16 cellular contexts compared by ENCODE assay signal in the genomic region with DNA sequence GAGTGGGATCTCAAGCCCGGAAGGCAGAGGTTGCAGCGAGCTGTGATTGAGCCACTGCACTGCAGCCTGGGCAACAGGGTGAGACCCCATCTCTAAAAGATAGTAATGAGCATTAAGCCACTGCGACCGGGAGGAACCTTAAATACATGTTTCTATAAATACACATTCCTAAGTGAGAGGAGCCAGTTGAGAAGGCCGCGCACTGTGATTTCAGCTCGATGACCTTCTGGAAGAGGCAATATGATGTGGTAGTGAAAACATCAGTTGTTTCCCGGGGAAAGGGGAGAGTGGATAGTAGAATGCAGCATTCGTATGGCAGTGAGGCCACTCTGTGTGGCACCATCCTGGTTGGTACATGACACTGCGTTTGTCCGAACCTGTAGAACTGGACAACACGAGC. TPM values are rescaled to one million over a fixed set of nuclear protein-coding genes. Genes with fewer than 3 reads are reported as not detected.
DNase-seq lines count a peak whose midpoint lies in the region; ATAC-seq lines count a peak whose summit lies in the region.
"Had no signal": no experiment of that assay in that cellular context is flagged by ENCODE, and none has a peak within 500 bp of the region (broad histone marks: within the 10 kb centered on the region; RNA-seq: fewer than 3 reads in every experiment).

No MANE protein-coding gene starts in this region.

- H3K4ac ChIP-seq in neuronal stem cell (ENCODE audit: low read length) = no peak overlapping the region

- no peak overlapping the region for H3K14ac ChIP-seq in neuronal stem cell (ENCODE audit: low read length)

- H3K4me1 ChIP-seq in HUES48 (ENCODE audit: control insufficient read depth, insufficient read depth, low read length) (peaks cover 19% of the 10 kb centered on the region), stomach smooth muscle (ENCODE audit: control insufficient read depth, insufficient read depth, low read length) (peaks cover 14% of the 10 kb centered on the region), neuronal stem cell (ENCODE audit: control insufficient read depth in 2 of 2, insufficient read depth in 1 of 2, low read depth in 1 of 2, low read length in 2 of 2) (peaks cover 7 to 10% of the 10 kb centered on the region in 2 donors)

- DNase-seq in caudate nucleus (lab: John Stamatoyannopoulos, UW) (no peak), left kidney (ENCODE audit: low read depth, low spot score) (peak; percentile 18), neuronal stem cell (ENCODE audit: low spot score) (no peak), NCI-H1048 (lab: John Stamatoyannopoulos, UW) (no peak), H4 (ENCODE audit: low spot score) (no peak)
- DNase-seq: activated CD4-positive, alpha-beta T cell treated with anti-CD3 and anti-CD28 coated beads for 4 hours; activated naive CD4-positive, alpha-beta T cell treated with anti-CD3 and anti-CD28 coated beads, Interleukin-2, amount 50 U/mL, for 16 hours; AML-193; DMS 273 treated with DMSO at 0.1 percent for 48 hours; MG63; naive B cell; NCI-H2081 treated with DMSO at 0.1 percent for 48 hours had no signal

- H2AFZ ChIP-seq in neuronal stem cell (ENCODE audit: low read length) = no peak overlapping the region

- no peak overlapping the region for H2BK12ac ChIP-seq in neuronal stem cell (ENCODE audit: low read length)

- H3K9ac ChIP-seq in HUES48 (ENCODE audit: low read depth, low read length) (peak overlapping the region; percentile 24; the same call in 1 of the 2 replicates), stomach smooth muscle (ENCODE audit: low read length in 2 of 2) (no peak overlapping the region), neuronal stem cell (ENCODE audit: low read depth, low read length, poor library complexity) (no peak overlapping the region)

- H3K9me3 ChIP-seq in HUES48 (ENCODE audit: control insufficient read depth, insufficient read depth, low read length) = no peaks in the 10 kb centered on the region
- no peaks in the 10 kb centered on the region for H3K9me3 ChIP-seq in stomach smooth muscle (ENCODE audit: control insufficient read depth in 2 of 2, low read length in 2 of 2)
- no peaks in the 10 kb centered on the region for H3K9me3 ChIP-seq in neuronal stem cell (replicated peaks in 1 of 2; ENCODE audit: control insufficient read depth in 2 of 2, insufficient read depth in 1 of 2, low read depth in 1 of 2, low read length in 2 of 2)
- H3K9me3 ChIP-seq: MG63 had no signal

- no peak overlapping the region for H2AK5ac ChIP-seq in neuronal stem cell (ENCODE audit: low read depth, low read length)

- no peak overlapping the region for H2BK5ac ChIP-seq in neuronal stem cell (ENCODE audit: low read length)

- no peak overlapping the region for H3K23ac ChIP-seq in neuronal stem cell (ENCODE audit: low read depth, low read length, poor library complexity)

- no peak overlapping the region for H3K4me2 ChIP-seq in neuronal stem cell (ENCODE audit: insufficient read depth, low read length, poor library complexity, severe bottlenecking)

- ATAC-seq in GM21515 (IDR thresholded peaks at IDR 0.05; ENCODE audit: unreplicated experiment) = no peak

- H3K36me3 ChIP-seq in HUES48 (ENCODE audit: control insufficient read depth, insufficient read depth, low read length) = peaks cover 7% of the 10 kb centered on the region; the same call in 1 of the 2 replicates
- H3K36me3 ChIP-seq in stomach smooth muscle (ENCODE audit: control insufficient read depth in 2 of 2, insufficient read depth in 2 of 2, low read length in 2 of 2) = peaks cover 2 to 3% of the 10 kb centered on the region in 2 donors
- peaks cover 0 to 20% of the 10 kb centered on the region in 2 donors for H3K36me3 ChIP-seq in neuronal stem cell (replicated peaks in 1 of 2; ENCODE audit: control insufficient read depth in 2 of 2, insufficient read depth in 2 of 2, low read length in 2 of 2)

- no peak overlapping the region for H2BK120ac ChIP-seq in neuronal stem cell (ENCODE audit: low read depth, low read length)

- H3K27me3 ChIP-seq in HUES48 (ENCODE audit: control insufficient read depth, insufficient read depth, low read length) = no peaks in the 10 kb centered on the region
- H3K27me3 ChIP-seq in stomach smooth muscle (ENCODE audit: control insufficient read depth in 1 of 2, insufficient read depth in 2 of 2, low read length in 2 of 2) = no peaks in the 10 kb centered on the region
- no peaks in the 10 kb centered on the region for H3K27me3 ChIP-seq in neuronal stem cell (ENCODE audit: control insufficient read depth in 3 of 3, insufficient read depth in 3 of 3, low read depth in 1 of 3, low read length in 3 of 3)
- H3K27me3 ChIP-seq: MG63 had no signal

- H3K18ac ChIP-seq in neuronal stem cell (ENCODE audit: low read length) = no peak overlapping the region

- peaks cover 10% of the 10 kb centered on the region for H3K79me1 ChIP-seq in neuronal stem cell (ENCODE audit: low read depth, low read length)

- no peak overlapping the region for H4K91ac ChIP-seq in neuronal stem cell (ENCODE audit: low read depth, low read length, poor library complexity)

- no peak overlapping the region for H2BK15ac ChIP-seq in neuronal stem cell (ENCODE audit: low read length)

- no peak overlapping the region for H3K4me3 ChIP-seq in HUES48 (ENCODE audit: low read depth, low read length)
- no peak overlapping the region for H3K4me3 ChIP-seq in stomach smooth muscle (ENCODE audit: low read length in 2 of 2)
- no peak overlapping the region for H3K4me3 ChIP-seq in neuronal stem cell (ENCODE audit: low read length in 2 of 2)
- H3K4me3 ChIP-seq: MG63 had no signal

- H3K27ac ChIP-seq in HUES48 (ENCODE audit: low read depth, low read length) (no peak overlapping the region), caudate nucleus (ENCODE audit: low read depth, low read length) (peak overlapping the region; percentile 100), stomach smooth muscle (ENCODE audit: low read length) (peak overlapping the region; percentile 71), neuronal stem cell (replicated peaks; ENCODE audit: low read length) (no peak overlapping the region)

- no peak overlapping the region for H4K8ac ChIP-seq in neuronal stem cell (ENCODE audit: low read depth, low read length)

- WGBS in neuronal stem cell (ENCODE audit: extremely low coverage in 2 of 2, insufficient read length in 2 of 2, insufficient replicate concordance in 1 of 2), 2 donors = no CpG with 5 or more reads among the region's 12 CpGs

RNA-seq across cellular contexts. Expression of a gene that starts 18.0 kb away (rescaled TPM):
- 27.4 TPM for polyA plus RNA-seq in neuronal stem cell (2013, experiment 1 of 2)
- 26.0 TPM for polyA plus RNA-seq in neuronal stem cell (2013, experiment 2 of 2)
- 15.0 and 26.7 TPM in 2 replicates for total RNA-seq in H4 (2014; rRNA removed; shearing (Covaris generic))

RNA-seq across cellular contexts. Expression of a gene that starts 26.2 kb away (rescaled TPM):
- polyA plus RNA-seq in neuronal stem cell (2013, experiment 1 of 2) = 2.8 TPM
- polyA plus RNA-seq in neuronal stem cell (2013, experiment 2 of 2) = 1.9 TPM
- not detected in 2 replicates for total RNA-seq in H4 (2014; rRNA removed; shearing (Covaris generic))
- total RNA-seq: HT1080 had no signal

RNA-seq across cellular contexts. Expression of a gene that starts 39.0 kb away (rescaled TPM):
- 35.7 TPM for polyA plus RNA-seq in neuronal stem cell (2013, experiment 1 of 2)
- polyA plus RNA-seq in neuronal stem cell (2013, experiment 2 of 2) = 35.1 TPM
- 150 and 205 TPM in 2 replicates for total RNA-seq in H4 (2014; rRNA removed; shearing (Covaris generic))

RNA-seq across cellular contexts. Expression of a gene that starts 53.2 kb away (rescaled TPM):
- polyA plus RNA-seq in neuronal stem cell (2013, experiment 1 of 2) = 15.1 TPM
- polyA plus RNA-seq in neuronal stem cell (2013, experiment 2 of 2) = 13.4 TPM
- 1.9 TPM in 1 of 2 replicates, not detected in the other for total RNA-seq in H4 (2014; rRNA removed; shearing (Covaris generic))

Comparison
In these comparisons a context has a peak if more than half of its experiments do, and no peak if none do; other contexts are left out.
1. H3K27ac ChIP-seq: peak in caudate nucleus (single experiment) and stomach smooth muscle (single experiment); none in HUES48 (single experiment) and neuronal stem cell (single experiment).